4 cellular contexts compared by ENCODE assay signal in genomic region chr12:71756054-71756675, GRCh38.
A peak's percentile ranks its signal among the peaks of the same experiment; 100 is the strongest.
TF ChIP-seq lines count a peak whose summit lies in the region.

No MANE protein-coding gene starts in this region.

TF ChIP-seq in SK-N-SH, 30 proteins besides CTCF, POLR2A, EP300 and RAD21:
- TF ChIP-seq TAF1 (IDR thresholded peaks at IDR 0.05; ENCODE audit: borderline replicate concordance, low read depth, low read length) (no peak), GABPA (IDR thresholded peaks at IDR 0.05; ENCODE audit: low read depth) (no peak), TEAD4 (IDR thresholded peaks at IDR 0.05; ENCODE audit: borderline replicate concordance, insufficient read depth) (no peak), PBX3 (IDR thresholded peaks at IDR 0.05) (no peak), RFX5 (IDR thresholded peaks at IDR 0.05; ENCODE audit: low read length) (no peak), TCF12 (IDR thresholded peaks at IDR 0.05) (no peak), NFIC (IDR thresholded peaks at IDR 0.05; ENCODE audit: borderline replicate concordance) (no peak), YY1 (IDR thresholded peaks at IDR 0.05; ENCODE audit: low read depth) (no peak), SIN3A (IDR thresholded peaks at IDR 0.05; ENCODE audit: borderline replicate concordance, low read depth, low read length) (no peak), FOXJ3 (CRISPR knock-in tag; IDR thresholded peaks at IDR 0.05) (no peak), GATA2 (CRISPR knock-in tag; IDR thresholded peaks at IDR 0.05) (no peak), RXRA (IDR thresholded peaks at IDR 0.05; ENCODE audit: borderline replicate concordance, low read depth) (no peak), ZBTB33 (IDR thresholded peaks at IDR 0.05; ENCODE audit: borderline replicate concordance, low read depth) (no peak), USF1 (IDR thresholded peaks at IDR 0.05; ENCODE audit: borderline replicate concordance, low read depth) (no peak)

TF ChIP-seq in SK-N-SH treated with all-trans-retinoic acid at 6 μM for 48 hours, 23 proteins besides CTCF, POLR2A, EP300 and RAD21:
- TF ChIP-seq TOX (CRISPR knock-in tag; IDR thresholded peaks at IDR 0.05; ENCODE audit: borderline replicate concordance), result no peak
- TF ChIP-seq GLIS3 (CRISPR knock-in tag; IDR thresholded peaks at IDR 0.05), result no peak
- no peak for TF ChIP-seq ZC3H10 (CRISPR knock-in tag; IDR thresholded peaks at IDR 0.05)
- TF ChIP-seq ISL1 (CRISPR knock-in tag; IDR thresholded peaks at IDR 0.05), result no peak
- no peak for TF ChIP-seq ZNF70 (CRISPR knock-in tag; IDR thresholded peaks at IDR 0.05)
- TF ChIP-seq ZFP30 (CRISPR knock-in tag; IDR thresholded peaks at IDR 0.05), result no peak
- TF ChIP-seq TCF4 (CRISPR knock-in tag; IDR thresholded peaks at IDR 0.05; ENCODE audit: borderline replicate concordance), result no peak
- no peak for TF ChIP-seq OSR1 (CRISPR knock-in tag; IDR thresholded peaks at IDR 0.05)
- TF ChIP-seq ARNTL (CRISPR knock-in tag; IDR thresholded peaks at IDR 0.05; ENCODE audit: borderline replicate concordance, low read depth), result no peak
- no peak for TF ChIP-seq TSHZ2 (CRISPR knock-in tag; IDR thresholded peaks at IDR 0.05)
- TF ChIP-seq ZNF8 (CRISPR knock-in tag; IDR thresholded peaks at IDR 0.05), result no peak
- TF ChIP-seq PATZ1 (CRISPR knock-in tag; IDR thresholded peaks at IDR 0.05; ENCODE audit: borderline replicate concordance), result no peak

TF ChIP-seq in K562, 482 proteins besides CTCF, POLR2A, EP300 and RAD21 (continues in another document):
- no peak for TF ChIP-seq ZNF583 (CRISPR knock-in tag; IDR thresholded peaks at IDR 0.05)
- no peak for TF ChIP-seq CBX1 (IDR thresholded peaks at IDR 0.05; ENCODE audit: low read depth)
- TF ChIP-seq COPS2 (conservative IDR thresholded peaks at IDR 0.05), result no peak
- TF ChIP-seq STAT5B (CRISPR knock-in tag; IDR thresholded peaks at IDR 0.05), result no peak
- no peak for TF ChIP-seq JUNB (CRISPR knock-in tag; conservative IDR thresholded peaks at IDR 0.05)
- TF ChIP-seq ZNF778 (CRISPR knock-in tag; IDR thresholded peaks at IDR 0.05), result no peak
- no peak for TF ChIP-seq KLF13 (tag; IDR thresholded peaks at IDR 0.05; ENCODE audit: borderline replicate concordance, low read depth)
- 0 out of 2 replicates have a peak, but pooled peaks have one; percentile 20 for TF ChIP-seq HMBOX1 (IDR thresholded peaks at IDR 0.05)
- no peak for TF ChIP-seq CHD4 (IDR thresholded peaks at IDR 0.05; ENCODE audit: insufficient read depth, insufficient replicate concordance, low read depth, low read length, poor library complexity, severe bottlenecking)
- TF ChIP-seq MEF2A (IDR thresholded peaks at IDR 0.05; ENCODE audit: control insufficient read depth, low read depth, low read length), result peak; percentile 2; the same call in 1 of the 2 replicates
- TF ChIP-seq STAT6 (CRISPR knock-in tag; IDR thresholded peaks at IDR 0.05), result no peak
- no peak for TF ChIP-seq SPI1 (IDR thresholded peaks at IDR 0.05; ENCODE audit: borderline replicate concordance, low read depth, low read length)
- TF ChIP-seq BCOR (IDR thresholded peaks at IDR 0.05), result no peak
- TF ChIP-seq L3MBTL2 (IDR thresholded peaks at IDR 0.05), result no peak
- no peak for TF ChIP-seq KAT2B (IDR thresholded peaks at IDR 0.05; ENCODE audit: low read depth, low read length)
- TF ChIP-seq ZKSCAN3 (CRISPR knock-in tag; IDR thresholded peaks at IDR 0.05), result no peak
- no peak for TF ChIP-seq PHF8 (IDR thresholded peaks at IDR 0.05; ENCODE audit: borderline replicate concordance, low read length)
- no peak for TF ChIP-seq PHF21A (IDR thresholded peaks at IDR 0.05; ENCODE audit: borderline replicate concordance, low read depth)
- no peak for TF ChIP-seq ZNF592 (IDR thresholded peaks at IDR 0.05)
- peak; percentile 23 for TF ChIP-seq RBM25 (IDR thresholded peaks at IDR 0.05; ENCODE audit: low read depth, low read length, severe bottlenecking)
- TF ChIP-seq ZNF121 (CRISPR knock-in tag; conservative IDR thresholded peaks at IDR 0.05), result peak; percentile 32; the same call in 1 of the 2 replicates
- 0 out of 2 replicates have a peak, but pooled peaks have one; percentile 7 for TF ChIP-seq CEBPB (tag; IDR thresholded peaks at IDR 0.05)

TF ChIP-seq in HepG2, 621 proteins besides CTCF, POLR2A, EP300 and RAD21:
- TF ChIP-seq ATF7 (IDR thresholded peaks at IDR 0.05) (no peak), ATF7 (CRISPR knock-in tag; IDR thresholded peaks at IDR 0.05) (no peak), ZMYM3 (CRISPR knock-in tag; IDR thresholded peaks at IDR 0.05) (peak; percentile 21; the same call in 1 of the 2 replicates), SNRNP70 (IDR thresholded peaks at IDR 0.05; ENCODE audit: low read depth, low read length) (no peak), CREB1 (IDR thresholded peaks at IDR 0.05) (no peak), CREB1 (CRISPR knock-in tag; IDR thresholded peaks at IDR 0.05) (no peak)
